In genomic region chrX:105189093-105189492, GRCh38 we compare ENCODE assay signal across 35 cellular contexts. TPM values are rescaled to one million over a fixed set of nuclear protein-coding genes. Genes with fewer than 3 reads are reported as not detected.
"Had no signal": no experiment of that assay in that cellular context is flagged by ENCODE, and none has a peak within 500 bp of the region (broad histone marks: within the 10 kb centered on the region; RNA-seq: fewer than 3 reads in every experiment).

No MANE protein-coding gene starts in this region.

- H3K27ac ChIP-seq: neural progenitor cell, ovary, parathyroid adenoma, psoas muscle, skin epidermis, spleen, stomach, thoracic aorta, thyroid gland, tibial nerve, upper lobe of left lung, vagina had no signal

- H3K36me3 ChIP-seq: neural progenitor cell, ovary, spleen, stomach, thoracic aorta, thyroid gland, tibial nerve, upper lobe of left lung, vagina had no signal

- H3K4me1 Mint-ChIP-seq: natural killer cell; nephron; stimulated activated effector memory CD8-positive, alpha-beta T cell treated with anti-CD3 and anti-CD28 coated beads, Interleukin-12 subunit alpha, Interleukin-12 subunit beta, amount 100 ng/mL, for 72 hours; stimulated activated naive B cell treated with anti-CD40 and anti-IgM and Interleukin-4, amounts not matched to agents 10 μg/mL and 1 μg/mL and 100 μg/mL, for 72 hours had no signal

- H3K9me3 ChIP-seq: ovary, psoas muscle, spleen, stomach, thoracic aorta, thyroid gland, tibial nerve, upper lobe of left lung, vagina had no signal

- H3K4me3 ChIP-seq: neural progenitor cell, ovary, psoas muscle, skin epidermis, smooth muscle cell, spleen, stomach, thoracic aorta, thyroid gland, tibial nerve, upper lobe of left lung, vagina had no signal

- H3K9me3 Mint-ChIP-seq: natural killer cell; nephron; neural progenitor cell; stimulated activated effector memory CD8-positive, alpha-beta T cell treated with anti-CD3 and anti-CD28 coated beads, Interleukin-12 subunit alpha, Interleukin-12 subunit beta, amount 100 ng/mL, for 72 hours; stimulated activated naive B cell treated with anti-CD40 and anti-IgM and Interleukin-4, amounts not matched to agents 10 μg/mL and 1 μg/mL and 100 μg/mL, for 72 hours; stimulated activated naive CD8-positive, alpha-beta T cell treated with anti-CD3 and anti-CD28 coated beads, Interleukin-15, Interleukin-2, amounts not matched to agents 100 ng/mL and 50 ng/mL, for 24 hours had no signal

- H3K36me3 Mint-ChIP-seq: natural killer cell; neural progenitor cell; stimulated activated effector memory CD8-positive, alpha-beta T cell treated with anti-CD3 and anti-CD28 coated beads, Interleukin-12 subunit alpha, Interleukin-12 subunit beta, amount 100 ng/mL, for 72 hours; stimulated activated naive B cell treated with anti-CD40 and anti-IgM and Interleukin-4, amounts not matched to agents 10 μg/mL and 1 μg/mL and 100 μg/mL, for 72 hours had no signal

- H3K27me3 Mint-ChIP-seq: progenitor cell of endocrine pancreas; stimulated activated naive B cell treated with anti-CD40 and anti-IgM and Interleukin-4, amounts not matched to agents 10 μg/mL and 1 μg/mL and 100 μg/mL, for 72 hours; stimulated activated naive CD8-positive, alpha-beta T cell treated with anti-CD3 and anti-CD28 coated beads, Interleukin-15, Interleukin-2, amounts not matched to agents 100 ng/mL and 50 ng/mL, for 24 hours had no signal

- H3K79me2 ChIP-seq: parathyroid adenoma had no signal

- DNase-seq: natural killer cell; occipital lobe; ovary; posterior cingulate gyrus; psoas muscle; right cardiac atrium; spleen; stimulated activated CD4-positive, alpha-beta T cell treated with anti-CD3 and anti-CD28 coated beads, Interleukin-12 subunit alpha, Interleukin-12 subunit beta, amount 100 ng/mL, for 4 hours; stimulated activated CD4-positive, alpha-beta T cell treated with anti-CD3 and anti-CD28 coated beads, Interleukin-1b, Interleukin-23, amount 100 ng/mL, for 48 hours; stimulated activated CD4-positive, alpha-beta T cell treated with anti-CD3 and anti-CD28 coated beads, Interleukin-2, amount 100 ng/mL, for 48 hours; stimulated activated CD4-positive, alpha-beta T cell treated with anti-CD3 and anti-CD28 coated beads, Interleukin-4, amount 100 ng/mL, for 24 hours; stimulated activated naive B cell treated with anti-CD40 and anti-IgM and Interleukin-4, amounts not matched to agents 10 μg/mL and 1 μg/mL and 100 μg/mL, for 72 hours; stimulated activated naive CD4-positive, alpha-beta T cell treated with Interleukin-2 at 50 U/mL for 16 hours; stomach; thyroid gland; upper lobe of left lung had no signal

- H3K27ac Mint-ChIP-seq: natural killer cell; nephron; neural progenitor cell; progenitor cell of endocrine pancreas; stimulated activated effector memory CD8-positive, alpha-beta T cell treated with anti-CD3 and anti-CD28 coated beads, Interleukin-12 subunit alpha, Interleukin-12 subunit beta, amount 100 ng/mL, for 72 hours; stimulated activated naive B cell treated with anti-CD40 and anti-IgM and Interleukin-4, amounts not matched to agents 10 μg/mL and 1 μg/mL and 100 μg/mL, for 72 hours; stimulated activated naive CD8-positive, alpha-beta T cell treated with anti-CD3 and anti-CD28 coated beads, Interleukin-15, Interleukin-2, amounts not matched to agents 100 ng/mL and 50 ng/mL, for 24 hours had no signal

- H3K27me3 ChIP-seq: neural progenitor cell, ovary, stomach, thyroid gland, upper lobe of left lung, vagina had no signal

- H3K9ac ChIP-seq: neural progenitor cell, parathyroid adenoma had no signal

- FAIRE-seq: urothelium cell line had no signal

- ATAC-seq: natural killer cell; psoas muscle; right cardiac atrium; sciatic nerve; stimulated activated effector memory CD8-positive, alpha-beta T cell treated with anti-CD3 and anti-CD28 coated beads, Interleukin-12 subunit alpha, Interleukin-12 subunit beta, amount 100 ng/mL, for 72 hours; stimulated activated naive B cell treated with anti-CD40 and anti-IgM and Interleukin-4, amounts not matched to agents 10 μg/mL and 1 μg/mL and 100 μg/mL, for 72 hours had no signal

- H3K4me1 ChIP-seq: neural progenitor cell, parathyroid adenoma, psoas muscle, spleen, stomach, thyroid gland, tibial nerve, upper lobe of left lung, vagina had no signal

- H3K4me2 ChIP-seq: neural progenitor cell, smooth muscle cell had no signal

- H3K4me3 Mint-ChIP-seq: natural killer cell; nephron; neural progenitor cell; stimulated activated effector memory CD8-positive, alpha-beta T cell treated with anti-CD3 and anti-CD28 coated beads, Interleukin-12 subunit alpha, Interleukin-12 subunit beta, amount 100 ng/mL, for 72 hours; stimulated activated naive B cell treated with anti-CD40 and anti-IgM and Interleukin-4, amounts not matched to agents 10 μg/mL and 1 μg/mL and 100 μg/mL, for 72 hours; stimulated activated naive CD8-positive, alpha-beta T cell treated with anti-CD3 and anti-CD28 coated beads, Interleukin-15, Interleukin-2, amounts not matched to agents 100 ng/mL and 50 ng/mL, for 24 hours had no signal

- H2AFZ ChIP-seq: neural progenitor cell, parathyroid adenoma had no signal

RNA-seq across cellular contexts. Expression of gene TEX13A, which starts 31.4 kb away (rescaled TPM):
- total RNA-seq: natural killer cell, occipital lobe, osteoblast, ovary, progenitor cell of endocrine pancreas, psoas muscle, renal cortical epithelial cell, right cardiac atrium, sciatic nerve, smooth muscle cell, spleen, stomach, subcutaneous adipose tissue, temporal lobe, thoracic aorta, thyroid gland, tibial nerve, upper lobe of left lung, ureter, vagina had no signal
- polyA plus RNA-seq: neural cell, ovary, psoas muscle, right cardiac atrium, spleen, stomach had no signal
